In the genomic region with DNA sequence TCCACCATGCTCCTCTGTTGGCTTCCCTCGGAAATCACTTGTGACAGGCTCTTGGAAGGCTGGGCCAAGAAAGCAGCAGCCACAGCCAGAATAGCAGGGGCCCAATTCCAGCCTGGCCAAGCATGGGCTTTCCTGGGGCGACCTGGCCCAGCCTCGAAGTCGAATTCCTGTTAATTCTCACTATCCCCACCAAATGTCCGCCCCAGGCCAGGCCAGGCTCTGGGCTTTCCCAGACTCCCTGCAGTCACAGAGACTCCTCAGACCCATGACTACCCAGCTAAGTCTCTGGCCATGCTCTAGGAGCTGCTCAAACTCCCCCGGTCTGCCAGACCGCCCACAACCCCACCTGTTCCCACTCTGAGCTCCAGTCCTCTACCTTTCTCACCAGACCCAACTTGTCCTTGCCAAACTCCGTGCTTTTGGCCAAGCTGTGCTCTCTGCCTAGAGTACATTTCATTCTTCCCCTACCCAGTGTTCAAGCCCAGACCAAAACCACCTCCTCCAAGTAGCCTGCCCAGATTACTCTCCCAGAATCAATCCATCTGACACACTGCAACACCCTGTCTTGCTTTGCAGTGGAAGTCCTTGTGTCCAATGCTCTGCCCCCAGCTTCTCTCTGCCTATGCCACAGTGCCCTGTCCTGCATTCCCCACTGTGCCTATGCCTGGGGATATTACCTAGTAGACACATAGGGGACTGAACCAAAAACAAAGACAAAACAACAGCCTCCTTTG, we compare ENCODE assay signal across 19 cellular contexts. TPM values are rescaled to one million over a fixed set of nuclear protein-coding genes. Genes with fewer than 3 reads are reported as not detected.
DNase-seq lines count a peak whose midpoint lies in the region; ATAC-seq, FAIRE-seq and TF ChIP-seq lines count a peak whose summit lies in the region.
"Had no signal": no experiment of that assay in that cellular context is flagged by ENCODE, and none has a peak within 500 bp of the region (broad histone marks: within the 10 kb centered on the region; RNA-seq: fewer than 3 reads in every experiment).

No MANE protein-coding gene starts in this region.

- H3K4me2 ChIP-seq in neuronal stem cell (ENCODE audit: insufficient read depth, low read length, poor library complexity, severe bottlenecking): no peak overlapping the region

- H3K27ac ChIP-seq in HEK293 (ENCODE audit: extremely low read depth, low read depth, low read length): no peak overlapping the region
- H3K27ac ChIP-seq in ascending aorta: peak overlapping the region; percentile 55 to 64
- H3K27ac ChIP-seq in heart left ventricle: peak overlapping the region in 11 of 12 donors; percentile 9 to 77 (median 61)
- no peak overlapping the region for H3K27ac ChIP-seq in neuronal stem cell (replicated peaks; ENCODE audit: low read length)
- H3K27ac ChIP-seq: parathyroid adenoma, testis had no signal

- no peak overlapping the region for H4K8ac ChIP-seq in neuronal stem cell (ENCODE audit: low read depth, low read length)

- H3K9ac ChIP-seq in neuronal stem cell (ENCODE audit: low read depth, low read length, poor library complexity): no peak overlapping the region
- H3K9ac ChIP-seq: parathyroid adenoma had no signal

- POLR2A ChIA-PET in HEK293 (lab: Yijun Ruan, JAX): no interaction called here

- H2AK5ac ChIP-seq in neuronal stem cell (ENCODE audit: low read depth, low read length): no peak overlapping the region

- WGBS in heart left ventricle, 4 donors: 58 to 70% (median 61%) methylated on average over 7 to 8 of the region's 8 CpGs
- no CpG with 5 or more reads among the region's 8 CpGs for WGBS in neuronal stem cell (ENCODE audit: extremely low coverage in 2 of 2, insufficient read length in 2 of 2, insufficient replicate concordance in 1 of 2), 2 donors

- DNase-seq in ascending aorta (ENCODE audit: low spot score in 2 of 2) (no peak), heart left ventricle (peak in 1 of 5 donors; percentile 42), neuronal stem cell (ENCODE audit: low spot score) (no peak), frontal cortex (ENCODE audit: low spot score in 2 of 2) (no peak), COLO668 (lab: John Stamatoyannopoulos, UW; ENCODE audit: unreplicated experiment) (no peak)
- DNase-seq: activated CD4-positive, alpha-beta memory T cell treated with anti-CD3 and anti-CD28 coated beads, Interleukin-2, amount 10 ng/mL, durations not matched to agents 7 days and 5 days; activated T-cell treated with anti-CD3 and anti-CD28 coated beads, Interleukin-2, amount 50 U/mL, for 48 hours; AML-193; effector memory CD8-positive, alpha-beta T cell; Kasumi-1; NCI-H1105 treated with DMSO at 0.1 percent for 48 hours; NCI-H748 treated with DMSO at 0.1 percent for 48 hours; small intestine; testis had no signal

- H3K9me3 ChIP-seq in HEK293 (ENCODE audit: control insufficient read depth, insufficient read depth, low read depth, low read length): no peaks in the 10 kb centered on the region
- no peaks in the 10 kb centered on the region for H3K9me3 ChIP-seq in ascending aorta
- H3K9me3 ChIP-seq in heart left ventricle: no peaks in the 10 kb centered on the region
- no peaks in the 10 kb centered on the region for H3K9me3 ChIP-seq in neuronal stem cell (replicated peaks in 1 of 2; ENCODE audit: control insufficient read depth in 2 of 2, insufficient read depth in 1 of 2, low read depth in 1 of 2, low read length in 2 of 2)
- H3K9me3 ChIP-seq: testis had no signal

- H3K23ac ChIP-seq in neuronal stem cell (ENCODE audit: low read depth, low read length, poor library complexity): no peak overlapping the region

- intact Hi-C loops in ascending aorta (cut with DNase I): loop anchor here (2.0 to 10.0 kb wide), 2 partner anchors 26 to 578 kb away; partner anchors contain the start of genes SHB and ZBTB5
- intact Hi-C loops in heart left ventricle (cut with DNase I): no loop called here

- no peaks in the 10 kb centered on the region for H3K79me1 ChIP-seq in neuronal stem cell (ENCODE audit: low read depth, low read length)

- H2BK120ac ChIP-seq in neuronal stem cell (ENCODE audit: low read depth, low read length): no peak overlapping the region

- H3K27me3 ChIP-seq in ascending aorta: no peaks in the 10 kb centered on the region
- no peaks in the 10 kb centered on the region for H3K27me3 ChIP-seq in heart left ventricle
- no peaks in the 10 kb centered on the region for H3K27me3 ChIP-seq in neuronal stem cell (ENCODE audit: control insufficient read depth in 3 of 3, insufficient read depth in 3 of 3, low read depth in 1 of 3, low read length in 3 of 3)
- H3K27me3 ChIP-seq: testis had no signal

- no peak overlapping the region for H2AFZ ChIP-seq in neuronal stem cell (ENCODE audit: low read length)
- H2AFZ ChIP-seq: parathyroid adenoma had no signal

- H3K4me1 ChIP-seq in HEK293 (ENCODE audit: control insufficient read depth, insufficient read depth, low read length) (no peaks in the 10 kb centered on the region), ascending aorta (peaks cover 7 to 57% of the 10 kb centered on the region in 2 donors), heart left ventricle (peaks cover 4 to 91% (median 71%) of the 10 kb centered on the region in 12 donors), neuronal stem cell (ENCODE audit: control insufficient read depth in 2 of 2, insufficient read depth in 1 of 2, low read depth in 1 of 2, low read length in 2 of 2) (peaks cover 20 to 25% of the 10 kb centered on the region in 2 donors)

- H4K91ac ChIP-seq in neuronal stem cell (ENCODE audit: low read depth, low read length, poor library complexity): no peak overlapping the region

- no peak overlapping the region for H3K14ac ChIP-seq in neuronal stem cell (ENCODE audit: low read length)

- H3K18ac ChIP-seq in neuronal stem cell (ENCODE audit: low read length): peak overlapping the region; percentile 15

- no peak for TF ChIP-seq CTCF in HEK293 (tag by site-specific recombination; IDR thresholded peaks at IDR 0.05)
- no peak for TF ChIP-seq CTCF in ascending aorta (IDR thresholded peaks at IDR 0.05)
- no peak for TF ChIP-seq CTCF in heart left ventricle (IDR thresholded peaks at IDR 0.05)

- H3K4me3 ChIP-seq in HEK293 (ENCODE audit: low read depth, low read length): no peak overlapping the region
- no peak overlapping the region for H3K4me3 ChIP-seq in ascending aorta
- no peak overlapping the region for H3K4me3 ChIP-seq in heart left ventricle
- H3K4me3 ChIP-seq in neuronal stem cell (ENCODE audit: low read length in 2 of 2): no peak overlapping the region
- H3K4me3 ChIP-seq: testis had no signal

- FAIRE-seq in frontal cortex (lab: Jason Lieb, UNC): no peak
- FAIRE-seq: G401.6, small intestine had no signal

- TF ChIP-seq POLR2A in heart left ventricle (IDR thresholded peaks at IDR 0.05): no peak

- H2BK12ac ChIP-seq in neuronal stem cell (ENCODE audit: low read length): no peak overlapping the region

- ATAC-seq in heart left ventricle (peak in 2 of 4 donors; percentile 7 to 15), HG02588 (IDR thresholded peaks at IDR 0.05; ENCODE audit: unreplicated experiment) (no peak), GM18502 (IDR thresholded peaks at IDR 0.05; ENCODE audit: poor library complexity, unreplicated experiment) (no peak)
- ATAC-seq: effector memory CD8-positive, alpha-beta T cell had no signal

- H3K4ac ChIP-seq in neuronal stem cell (ENCODE audit: low read length): no peak overlapping the region

- peak overlapping the region; percentile 39 for H2BK15ac ChIP-seq in neuronal stem cell (ENCODE audit: low read length)

- CTCF ChIA-PET in HEK293 (lab: Yijun Ruan, JAX): interaction anchor here (0.6 kb wide), 1 partner anchor 136 kb away, joined by 3 read pairs; no protein-coding TSS in a partner anchor

- H3K36me3 ChIP-seq in HEK293 (ENCODE audit: control insufficient read depth in 2 of 2, insufficient read depth in 1 of 2, low read length in 2 of 2) (peaks cover 0 to 5% of the 10 kb centered on the region in 2 experiments; a peak in 1 of 3 replicates), ascending aorta (no peaks in the 10 kb centered on the region), heart left ventricle (no peaks in the 10 kb centered on the region), neuronal stem cell (replicated peaks in 1 of 2; ENCODE audit: control insufficient read depth in 2 of 2, insufficient read depth in 2 of 2, low read length in 2 of 2) (no peaks in the 10 kb centered on the region)

- H2BK5ac ChIP-seq in neuronal stem cell (ENCODE audit: low read length): no peak overlapping the region

TF ChIP-seq in HEK293, 187 proteins besides CTCF, POLR2A, EP300 and RAD21:
- no peak for TF ChIP-seq ZNF112 (tag by site-specific recombination; IDR thresholded peaks at IDR 0.05)
- TF ChIP-seq EGR2 (tag by site-specific recombination; IDR thresholded peaks at IDR 0.05; ENCODE audit: low read depth): 0 out of 2 replicates have a peak, but pooled peaks have one; percentile 30
- peak; percentile 61; the same call in 1 of the 2 replicates for TF ChIP-seq ZFHX2 (tag by site-specific recombination; conservative IDR thresholded peaks at IDR 0.05)
TF ChIP-seq in HEK293: peak in this region for 2.

RNA-seq across cellular contexts. Expression of gene SHB, which starts 26.2 kb away (rescaled TPM):
- total RNA-seq in ascending aorta (77.8 TPM), heart left ventricle (10 to 100 TPM; 10.7 to 31.4 (median 21.4) TPM), frontal cortex (12.2 TPM)
- 10 to 100 TPM in 1 of 2 donors, 1 to 10 TPM in 1; 7.8 to 23.2 TPM for polyA plus RNA-seq in heart left ventricle
- polyA plus RNA-seq in neuronal stem cell (2013, experiment 1 of 2): 2.1 TPM
- polyA plus RNA-seq in neuronal stem cell (2013, experiment 2 of 2): 1.9 TPM

Comparison
In these comparisons a context has a peak if more than half of its experiments do, and no peak if none do; other contexts are left out.
1. H3K27ac ChIP-seq: peak in ascending aorta (2 of 2) and heart left ventricle (11 of 12); none in HEK293 (single experiment) and neuronal stem cell (single experiment).